ENCODE assay signal across 19 cellular contexts in genomic region chr5:181098642-181099452, GRCh38. TPM values are rescaled to one million over a fixed set of nuclear protein-coding genes. Genes with fewer than 3 reads are reported as not detected.
A peak's percentile ranks its signal among the peaks of the same experiment; 100 is the strongest.
DNase-seq lines count a peak whose midpoint lies in the region; ATAC-seq and TF ChIP-seq lines count a peak whose summit lies in the region.
"Had no signal": no experiment of that assay in that cellular context is flagged by ENCODE, and none has a peak within 500 bp of the region (broad histone marks: within the 10 kb centered on the region; RNA-seq: fewer than 3 reads in every experiment).

No MANE protein-coding gene starts in this region.

- H3K27me3 ChIP-seq in A673 (replicated peaks; ENCODE audit: insufficient read depth, low read depth, low read length, poor library complexity) (peaks cover 19% of the 10 kb centered on the region), endodermal cell (ENCODE audit: control insufficient read depth, insufficient read depth, low read length, poor library complexity, severe bottlenecking) (peaks cover 18% of the 10 kb centered on the region)
- H3K27me3 ChIP-seq in CD8-positive, alpha-beta T cell (ENCODE audit: insufficient read depth, low read length), result peaks cover 8% of the 10 kb centered on the region

- POLR2A ChIA-PET in A673 (lab: Charles Lee; ENCODE audit: low non-redundant PET), result no interaction called here
- POLR2A ChIA-PET in CD8-positive, alpha-beta T cell (lab: Charles Lee), result no interaction called here

- H3K9me3 ChIP-seq in A673 (ENCODE audit: low read depth, low read length, poor library complexity, severe bottlenecking) (no peaks in the 10 kb centered on the region), endodermal cell (ENCODE audit: control insufficient read depth, low read length) (no peaks in the 10 kb centered on the region)
- no peaks in the 10 kb centered on the region for H3K9me3 ChIP-seq in CD8-positive, alpha-beta T cell (ENCODE audit: low read length)

- H3K4me1 ChIP-seq in A673 (ENCODE audit: insufficient read depth, low read length, poor library complexity, severe bottlenecking), result no peaks in the 10 kb centered on the region
- no peaks in the 10 kb centered on the region for H3K4me1 ChIP-seq in CD8-positive, alpha-beta T cell (ENCODE audit: insufficient read depth, low read length)
- no peaks in the 10 kb centered on the region for H3K4me1 ChIP-seq in endodermal cell (ENCODE audit: control insufficient read depth, insufficient read depth, low read length)

- CTCF ChIA-PET in A673 (lab: Charles Lee), result no interaction called here
- CTCF ChIA-PET in CD8-positive, alpha-beta T cell (lab: Charles Lee), result no interaction called here

- WGBS in endodermal cell (ENCODE audit: insufficient coverage in 1 of 2, insufficient read length in 1 of 2), 2 experiments, result 40 to 53% methylated on average over 15 to 18 of the region's 22 CpGs

- no peak overlapping the region for H3K27ac ChIP-seq in A673 (ENCODE audit: low read depth, low read length, poor library complexity, severe bottlenecking)
- no peak overlapping the region for H3K27ac ChIP-seq in CD8-positive, alpha-beta T cell (ENCODE audit: low read depth, low read length)
- H3K27ac ChIP-seq in endodermal cell (ENCODE audit: low read depth, low read length), result no peak overlapping the region

- H3K4me1 Mint-ChIP-seq in CD8-positive, alpha-beta T cell (ENCODE audit: low read depth), result peaks cover 10% of the 10 kb centered on the region
- H3K4me1 Mint-ChIP-seq in endodermal cell, result no peaks in the 10 kb centered on the region
- H3K4me1 Mint-ChIP-seq: CD14-positive monocyte had no signal

- no peak overlapping the region for H3K4me3 Mint-ChIP-seq in CD8-positive, alpha-beta T cell
- peak overlapping the region; percentile 18 for H3K4me3 Mint-ChIP-seq in endodermal cell

- H3K36me3 Mint-ChIP-seq in CD8-positive, alpha-beta T cell, result no peaks in the 10 kb centered on the region
- H3K36me3 Mint-ChIP-seq in endodermal cell (ENCODE audit: low read depth), result no peaks in the 10 kb centered on the region
- H3K36me3 Mint-ChIP-seq: activated naive CD4-positive, alpha-beta T cell treated with anti-CD3 and anti-CD28 coated beads, Interleukin-2, amount 50 U/mL, for 24 hours had no signal

- H3K36me3 ChIP-seq in A673 (ENCODE audit: insufficient read depth, low read length, poor library complexity, severe bottlenecking) (no peaks in the 10 kb centered on the region), endodermal cell (ENCODE audit: control insufficient read depth, insufficient read depth, low read length) (no peaks in the 10 kb centered on the region)
- H3K36me3 ChIP-seq in CD8-positive, alpha-beta T cell (ENCODE audit: insufficient read depth, low read length), result no peaks in the 10 kb centered on the region

- peak; percentile 29 for ATAC-seq in CD8-positive, alpha-beta T cell
- ATAC-seq in HG03196 (IDR thresholded peaks at IDR 0.05; ENCODE audit: unreplicated experiment) (no peak), HG03432 (IDR thresholded peaks at IDR 0.05; ENCODE audit: unreplicated experiment) (no peak)
- ATAC-seq: left ventricle myocardium superior had no signal

- no peak overlapping the region for H3K4me3 ChIP-seq in A673 (ENCODE audit: low read depth, low read length, poor library complexity, severe bottlenecking)
- H3K4me3 ChIP-seq in CD8-positive, alpha-beta T cell (ENCODE audit: low read depth, low read length), result no peak overlapping the region
- no peak overlapping the region; the same call in 1 of the 2 replicates for H3K4me3 ChIP-seq in Jurkat, Clone E6-1 (ENCODE audit: low read length)
- no peak overlapping the region for H3K4me3 ChIP-seq in endodermal cell (ENCODE audit: low read length)

- no TSS peak for BruUV-seq in A673 (replicated peaks; lab: Mats Ljungman, UMichigan)

- DNase-seq in A673 (ENCODE audit: low spot score), result peak; percentile 29
- DNase-seq in CD8-positive, alpha-beta T cell, result peak in 1 of 7 experiments; percentile 47
- DNase-seq in Jurkat, Clone E6-1 (ENCODE audit: low read depth, low spot score), result peak; percentile 7
- DNase-seq in endodermal cell, result peak; percentile 63
- DNase-seq in NCI-H1436 (lab: John Stamatoyannopoulos, UW), result no peak
- DNase-seq in C1 segment of cervical spinal cord (lab: John Stamatoyannopoulos, UW), result no peak
- DNase-seq: effector CD8-positive, alpha-beta T cell; GF-D8; IMR-90; left ventricle myocardium superior; NCI-H1105 treated with DMSO at 0.1 percent for 48 hours; NCI-H345; stimulated activated CD4-positive, alpha-beta T cell treated with anti-CD3 and anti-CD28 coated beads, Interleukin-15, amount 100 ng/mL, for 24 hours had no signal

- no peak overlapping the region for H3K27ac Mint-ChIP-seq in CD8-positive, alpha-beta T cell
- H3K27ac Mint-ChIP-seq in endodermal cell, result no peak overlapping the region
- H3K27ac Mint-ChIP-seq: activated naive CD4-positive, alpha-beta T cell treated with anti-CD3 and anti-CD28 coated beads, Interleukin-2, amount 50 U/mL, for 24 hours; CD14-positive monocyte had no signal

- no peaks in the 10 kb centered on the region for H3K9me3 Mint-ChIP-seq in CD8-positive, alpha-beta T cell
- no peaks in the 10 kb centered on the region for H3K9me3 Mint-ChIP-seq in endodermal cell
- H3K9me3 Mint-ChIP-seq: activated naive CD4-positive, alpha-beta T cell treated with anti-CD3 and anti-CD28 coated beads, Interleukin-2, amount 50 U/mL, for 24 hours had no signal

- peaks cover 29% of the 10 kb centered on the region for H3K27me3 Mint-ChIP-seq in CD8-positive, alpha-beta T cell (ENCODE audit: low read depth)
- H3K27me3 Mint-ChIP-seq in endodermal cell (ENCODE audit: insufficient read depth), result peaks cover 27% of the 10 kb centered on the region

- no peak overlapping the region for H3K9ac ChIP-seq in endodermal cell (ENCODE audit: extremely low read depth, low read length, poor library complexity, severe bottlenecking)

- TF ChIP-seq CTCF in A673 (conservative IDR thresholded peaks at IDR 0.05; ENCODE audit: low read depth, low read length) (no peak), endodermal cell (conservative IDR thresholded peaks at IDR 0.05) (no peak)
- TF ChIP-seq CTCF in CD8-positive, alpha-beta T cell (IDR thresholded peaks at IDR 0.05), result no peak

- intact Hi-C loops in A673 (cut with micrococcal nuclease; ENCODE audit: unreplicated experiment), result no loop called here
- intact Hi-C loops in CD8-positive, alpha-beta T cell (cut with DNase I, micrococcal nuclease), result no loop called here

RNA-seq across cellular contexts. Expression of gene OR2V1, which starts 32.1 kb away (rescaled TPM):
- total RNA-seq in A673 (2021), result not detected in 2 replicates
- not detected for total RNA-seq in CD8-positive, alpha-beta T cell
- polyA plus RNA-seq in Jurkat, Clone E6-1 (2012; ENCODE audit: insufficient read depth, insufficient read length), result not detected
- total RNA-seq in endodermal cell, result not detected
- polyA plus RNA-seq in endodermal cell (2013, experiment 1 of 2), result not detected
- polyA plus RNA-seq in endodermal cell (2013, experiment 2 of 2), result not detected
- total RNA-seq: cardiac septum, IMR-90, left ventricle myocardium superior, subcutaneous adipose tissue had no signal
- polyA plus RNA-seq: CD14-positive monocyte, IMR-90 had no signal

RNA-seq across cellular contexts. Expression of gene OR2V2, which starts 48.5 kb away (rescaled TPM):
- total RNA-seq in A673 (2021), result not detected in 2 replicates
- total RNA-seq in CD8-positive, alpha-beta T cell, result not detected
- polyA plus RNA-seq in Jurkat, Clone E6-1 (2012; ENCODE audit: insufficient read depth, insufficient read length), result not detected
- total RNA-seq in endodermal cell, result not detected
- not detected for polyA plus RNA-seq in endodermal cell (2013, experiment 1 of 2)
- not detected for polyA plus RNA-seq in endodermal cell (2013, experiment 2 of 2)
- total RNA-seq: cardiac septum, IMR-90, left ventricle myocardium superior, subcutaneous adipose tissue had no signal
- polyA plus RNA-seq: CD14-positive monocyte, IMR-90 had no signal

RNA-seq across cellular contexts. Expression of gene BTNL9, which starts 58.8 kb away (rescaled TPM):
- not detected in 2 replicates for total RNA-seq in A673 (2021)
- total RNA-seq in CD8-positive, alpha-beta T cell, result not detected
- polyA plus RNA-seq in Jurkat, Clone E6-1 (2012; ENCODE audit: insufficient read depth, insufficient read length), result 39.4 TPM
- total RNA-seq in endodermal cell, result not detected
- polyA plus RNA-seq in endodermal cell (2013, experiment 1 of 2), result 0.18 TPM
- not detected for polyA plus RNA-seq in endodermal cell (2013, experiment 2 of 2)
- total RNA-seq: IMR-90 had no signal
- polyA plus RNA-seq: CD14-positive monocyte, IMR-90 had no signal

Comparison
In these comparisons a context has a peak if more than half of its experiments do, and no peak if none do; other contexts are left out.
1. DNase-seq: peak in A673 (single experiment), Jurkat, Clone E6-1 (single experiment) and endodermal cell (single experiment); none in NCI-H1436 (single experiment) and C1 segment of cervical spinal cord (0 of 14).